ENCODE assay signal across 12 cellular contexts in genomic region chr13:34810996-34811395, GRCh38.
DNase-seq lines count a peak whose midpoint lies in the region; ATAC-seq and TF ChIP-seq lines count a peak whose summit lies in the region.
"Had no signal": no experiment of that assay in that cellular context is flagged by ENCODE, and none has a peak within 500 bp of the region (broad histone marks: within the 10 kb centered on the region; RNA-seq: fewer than 3 reads in every experiment).

No MANE protein-coding gene starts in this region.

- WGBS in SK-N-SH (ENCODE audit: low lambda C conversion rate), result 12% methylated on average over 3 of the region's 3 CpGs

- TF ChIP-seq POLR2A in NB4 (IDR thresholded peaks at IDR 0.05; ENCODE audit: extremely low read depth, insufficient read length), result no peak

- no peak overlapping the region for H3K27ac ChIP-seq in SK-N-SH (ENCODE audit: low read depth in 2 of 2, low read length in 1 of 2)
- H3K27ac ChIP-seq: BLaER1 treated with 17β-estradiol and CSF1 and Interleukin-3, amounts not matched to agents 10 nM and 100 nM had no signal

- POLR2A ChIA-PET in SK-N-SH (lab: Yijun Ruan, JAX), result no interaction called here

- no peaks in the 10 kb centered on the region for H3K9me2 ChIP-seq in SK-N-SH

- H3K9me3 ChIP-seq in SK-N-SH, result peaks cover 5% of the 10 kb centered on the region; the same call in 1 of the 2 replicates

- H3K9ac ChIP-seq in SK-N-SH, result no peak overlapping the region
- H3K9ac ChIP-seq: BLaER1 treated with 17β-estradiol and CSF1 and Interleukin-3, amounts not matched to agents 10 nM and 100 nM had no signal

- H3K4me1 ChIP-seq in SK-N-SH (ENCODE audit: control insufficient read depth in 1 of 2, insufficient read depth in 2 of 2, low read depth in 1 of 2, low read length in 1 of 2), result no peaks in the 10 kb centered on the region; a peak in 1 of 4 replicates

- CTCF ChIA-PET in SK-N-SH (lab: Yijun Ruan, JAX), result no interaction called here

- no peaks in the 10 kb centered on the region for H3F3A ChIP-seq in SK-N-SH (replicated peaks; ENCODE audit: insufficient read depth)

- DNase-seq in SK-N-SH (no peak), NB4 (ENCODE audit: low read depth) (peak; percentile 7), amniotic stem cell (lab: John Stamatoyannopoulos, UW) (peak; percentile 0), COR-L47 (lab: John Stamatoyannopoulos, UW) (no peak), anterior cingulate cortex (lab: John Stamatoyannopoulos, UW) (no peak), NCI-H2081 treated with DMSO at 0.1 percent for 48 hours (lab: John Stamatoyannopoulos, UW) (no peak)
- DNase-seq: 8988T; CD8-positive, alpha-beta T cell; H9 had no signal

- H3K4me3 ChIP-seq in SK-N-SH (ENCODE audit: low read depth in 2 of 2, low read length in 1 of 2), result no peak overlapping the region
- no peak overlapping the region for H3K4me3 ChIP-seq in NB4 (ENCODE audit: low read depth, low read length)
- H3K4me3 ChIP-seq: BLaER1 treated with 17β-estradiol and CSF1 and Interleukin-3, amounts not matched to agents 10 nM and 100 nM; GM12878 had no signal

- H3K27me3 ChIP-seq in SK-N-SH (ENCODE audit: insufficient read depth), result no peaks in the 10 kb centered on the region
- H3K27me3 ChIP-seq: BLaER1 treated with 17β-estradiol and CSF1 and Interleukin-3, amounts not matched to agents 10 nM and 100 nM had no signal

- TF ChIP-seq CTCF in SK-N-SH (IDR thresholded peaks at IDR 0.05) (no peak), NB4 (IDR thresholded peaks at IDR 0.05; ENCODE audit: low read depth, low read length) (no peak)

- H3K79me2 ChIP-seq in SK-N-SH (ENCODE audit: insufficient read depth), result no peaks in the 10 kb centered on the region

- H2AFZ ChIP-seq in SK-N-SH (ENCODE audit: low read depth), result no peak overlapping the region

- H3K4me2 ChIP-seq in SK-N-SH, result no peak overlapping the region

- no peaks in the 10 kb centered on the region for H3K36me3 ChIP-seq in SK-N-SH (replicated peaks in 1 of 2; ENCODE audit: control insufficient read depth in 1 of 2, insufficient read depth in 2 of 2, low read length in 1 of 2)
- H3K36me3 ChIP-seq: BLaER1 treated with 17β-estradiol and CSF1 and Interleukin-3, amounts not matched to agents 10 nM and 100 nM had no signal

- TF ChIP-seq EP300 in SK-N-SH (IDR thresholded peaks at IDR 0.05; ENCODE audit: borderline replicate concordance in 1 of 2, low read depth in 1 of 2, low read length in 1 of 2), result no peak

- no peak for TF ChIP-seq RAD21 in SK-N-SH (IDR thresholded peaks at IDR 0.05; ENCODE audit: low read length)

- no peaks in the 10 kb centered on the region for H4K20me1 ChIP-seq in SK-N-SH (ENCODE audit: insufficient read depth)
- H4K20me1 ChIP-seq: BLaER1 treated with 17β-estradiol and CSF1 and Interleukin-3, amounts not matched to agents 10 nM and 100 nM had no signal

- no peak for ATAC-seq in SK-N-SH treated with all-trans-retinoic acid at 6 μM for 48 hours
- ATAC-seq: CD8-positive, alpha-beta T cell; GM12878 had no signal

TF ChIP-seq in SK-N-SH, 30 proteins besides CTCF, POLR2A, EP300 and RAD21:
- TF ChIP-seq JUND (IDR thresholded peaks at IDR 0.05) (no peak), TCF12 (IDR thresholded peaks at IDR 0.05) (peak; percentile 27; the same call in 1 of the 2 replicates)

TF ChIP-seq in SK-N-SH treated with all-trans-retinoic acid at 6 μM for 48 hours, 23 proteins besides CTCF, POLR2A, EP300 and RAD21:
- TF ChIP-seq CREB5 (CRISPR knock-in tag; IDR thresholded peaks at IDR 0.05; ENCODE audit: low read depth) (no peak), RARB (CRISPR knock-in tag; IDR thresholded peaks at IDR 0.05) (no peak), CSDC2 (CRISPR knock-in tag; IDR thresholded peaks at IDR 0.05) (no peak), BACH2 (CRISPR knock-in tag; IDR thresholded peaks at IDR 0.05; ENCODE audit: borderline replicate concordance) (no peak), CSRNP3 (CRISPR knock-in tag; IDR thresholded peaks at IDR 0.05) (no peak), ZFP30 (CRISPR knock-in tag; IDR thresholded peaks at IDR 0.05) (no peak), GLIS3 (CRISPR knock-in tag; IDR thresholded peaks at IDR 0.05) (no peak), TOX (CRISPR knock-in tag; IDR thresholded peaks at IDR 0.05; ENCODE audit: borderline replicate concordance) (no peak), ESRRG (CRISPR knock-in tag; IDR thresholded peaks at IDR 0.05) (no peak), OSR1 (CRISPR knock-in tag; IDR thresholded peaks at IDR 0.05) (no peak), ISL1 (CRISPR knock-in tag; IDR thresholded peaks at IDR 0.05) (no peak), ZNF70 (CRISPR knock-in tag; IDR thresholded peaks at IDR 0.05) (no peak), TSHZ2 (CRISPR knock-in tag; IDR thresholded peaks at IDR 0.05) (no peak), SNAI2 (CRISPR knock-in tag; IDR thresholded peaks at IDR 0.05) (no peak), PPARA (CRISPR knock-in tag; IDR thresholded peaks at IDR 0.05; ENCODE audit: borderline replicate concordance) (no peak), ZNF565 (CRISPR knock-in tag; conservative IDR thresholded peaks at IDR 0.05; ENCODE audit: low read depth) (no peak), ARNTL (CRISPR knock-in tag; IDR thresholded peaks at IDR 0.05; ENCODE audit: borderline replicate concordance, low read depth) (no peak), PATZ1 (CRISPR knock-in tag; IDR thresholded peaks at IDR 0.05; ENCODE audit: borderline replicate concordance) (no peak)

Comparison
In these comparisons a context has a peak if more than half of its experiments do, and no peak if none do; other contexts are left out.
1. DNase-seq: peak in NB4 (single experiment) and amniotic stem cell (single experiment); none in SK-N-SH (single experiment), COR-L47 (single experiment), anterior cingulate cortex (0 of 58) and NCI-H2081 treated with DMSO at 0.1 percent for 48 hours (single experiment).